In the genomic region with DNA sequence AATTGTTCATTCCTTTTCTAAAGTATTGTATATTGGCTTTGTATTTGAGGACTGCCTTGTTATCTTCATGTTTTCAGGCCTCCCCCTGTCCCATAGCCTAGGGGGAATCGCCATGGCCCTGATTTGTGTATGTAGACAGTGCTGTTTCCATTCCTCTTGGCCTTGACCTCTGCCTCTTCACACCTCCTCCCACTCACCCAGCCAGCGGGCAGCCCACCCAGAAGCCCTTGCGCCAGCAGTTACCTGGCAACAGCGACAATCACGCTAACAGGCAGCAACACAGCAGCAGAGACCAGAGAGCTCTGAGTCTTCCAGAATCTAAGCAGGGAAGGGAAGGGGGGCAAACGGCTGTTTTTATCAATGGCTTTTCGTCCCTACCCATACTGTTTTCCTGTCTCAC, we compare ENCODE assay signal across 17 cellular contexts. TPM values are rescaled to one million over a fixed set of nuclear protein-coding genes. Genes with fewer than 3 reads are reported as not detected.
DNase-seq lines count a peak whose midpoint lies in the region; ATAC-seq and TF ChIP-seq lines count a peak whose summit lies in the region.
"Had no signal": no experiment of that assay in that cellular context is flagged by ENCODE, and none has a peak within 500 bp of the region (broad histone marks: within the 10 kb centered on the region; RNA-seq: fewer than 3 reads in every experiment).

No MANE protein-coding gene starts in this region.

- TF ChIP-seq POLR2A in esophagus muscularis mucosa (IDR thresholded peaks at IDR 0.05; ENCODE audit: low read depth): no peak

- H3K36me3 ChIP-seq in esophagus muscularis mucosa: no peaks in the 10 kb centered on the region
- H3K36me3 ChIP-seq: neutrophil, spleen, suprapubic skin had no signal

- H3K9me3 ChIP-seq in esophagus muscularis mucosa: peaks cover 0 to 6% (median 0%) of the 10 kb centered on the region in 4 donors
- H3K9me3 ChIP-seq: neutrophil, suprapubic skin had no signal

- H3K4me1 ChIP-seq in esophagus muscularis mucosa: no peaks in the 10 kb centered on the region
- H3K4me1 ChIP-seq: spleen, suprapubic skin had no signal

- TF ChIP-seq CTCF in esophagus muscularis mucosa (IDR thresholded peaks at IDR 0.05): no peak

- WGBS in esophagus muscularis mucosa: 63% methylated on average over 7 of the region's 7 CpGs

- H3K27me3 ChIP-seq in esophagus muscularis mucosa: no peaks in the 10 kb centered on the region
- H3K27me3 ChIP-seq: spleen, suprapubic skin had no signal

- intact Hi-C loops in esophagus muscularis mucosa (cut with DNase I): no loop called here

- no peak for TF ChIP-seq EP300 in esophagus muscularis mucosa (IDR thresholded peaks at IDR 0.05)

- H3K27ac ChIP-seq in esophagus muscularis mucosa (replicated peaks in 1 of 4): no peak overlapping the region
- H3K27ac ChIP-seq: neutrophil, spleen, suprapubic skin had no signal

- DNase-seq in NCI-H2227 (lab: John Stamatoyannopoulos, UW; ENCODE audit: unreplicated experiment) (peak; percentile 87), esophagus muscularis mucosa (ENCODE audit: extremely low spot score) (peak; percentile 86), retina (peak; percentile 84), foreskin melanocyte (no peak), activated gamma-delta T cell treated with Interleukin-2 at 50 U/mL for 16 hours (no peak), NCI-H1105 (lab: John Stamatoyannopoulos, UW) (no peak)
- DNase-seq: CD8-positive, alpha-beta T cell; left colon; NCI-H1105 treated with DMSO at 0.1 percent for 48 hours; NCI-H526 treated with DMSO at 0.1 percent for 48 hours; Right ventricle myocardium superior; spleen had no signal

- peak; percentile 80 for ATAC-seq in GM21786 (IDR thresholded peaks at IDR 0.05; ENCODE audit: unreplicated experiment)
- ATAC-seq: CD8-positive, alpha-beta T cell; left colon had no signal

- no peak overlapping the region for H3K4me3 ChIP-seq in esophagus muscularis mucosa
- H3K4me3 ChIP-seq: spleen, suprapubic skin had no signal

RNA-seq across cellular contexts. Expression of a gene that starts 50.0 kb away (rescaled TPM):
- 1 to 10 TPM; 4.6 to 7.2 (median 6.6) TPM for total RNA-seq in esophagus muscularis mucosa
- total RNA-seq: G401 had no signal

RNA-seq across cellular contexts. Expression of a gene that starts 55.2 kb away (rescaled TPM):
- under 1 TPM in 2 of 4 donors, not detected in 2; 0.06 to 0.17 TPM for total RNA-seq in esophagus muscularis mucosa
- total RNA-seq: cardiac septum; CD8-positive, alpha-beta T cell; G401; left colon; Right ventricle myocardium superior; suprapubic skin had no signal

Comparison
In these comparisons a context has a peak if more than half of its experiments do, and no peak if none do; other contexts are left out.
1. DNase-seq: peak in NCI-H2227 (single experiment), esophagus muscularis mucosa (single experiment) and retina (single experiment); none in foreskin melanocyte (single experiment), activated gamma-delta T cell treated with Interleukin-2 at 50 U/mL for 16 hours (single experiment) and NCI-H1105 (single experiment).